Comparison of ENCODE assay signal across 19 cellular contexts in genomic region chr21:19547951-19548635, GRCh38.
DNase-seq lines count a peak whose midpoint lies in the region; ATAC-seq and TF ChIP-seq lines count a peak whose summit lies in the region.
"Had no signal": no experiment of that assay in that cellular context is flagged by ENCODE, and none has a peak within 500 bp of the region (broad histone marks: within the 10 kb centered on the region; RNA-seq: fewer than 3 reads in every experiment).

No MANE protein-coding gene starts in this region.

- peaks cover 3% of the 10 kb centered on the region for H3K36me3 Mint-ChIP-seq in neural progenitor cell
- H3K36me3 Mint-ChIP-seq: CD8-positive, alpha-beta memory T cell had no signal

- intact Hi-C loops in dorsolateral prefrontal cortex (cut with DNase I) = no loop called here
- intact Hi-C loops in left colon (cut with DNase I, micrococcal nuclease) = no loop called here

- peak overlapping the region in 58 of 59 donors; percentile 32 to 98 (median 90) for H3K27ac ChIP-seq in dorsolateral prefrontal cortex
- no peak overlapping the region for H3K27ac ChIP-seq in neural progenitor cell
- H3K27ac ChIP-seq: BLaER1 treated with 17β-estradiol and CSF1 and Interleukin-3, amounts not matched to agents 10 nM and 100 nM; PC-9; SJSA1 had no signal

- no peaks in the 10 kb centered on the region for H3K9me3 ChIP-seq in neural progenitor cell (ENCODE audit: low read depth)
- H3K9me3 ChIP-seq: SJSA1 had no signal

- H3K27me3 Mint-ChIP-seq in neural progenitor cell (ENCODE audit: insufficient read depth, low read depth) = peaks cover 5% of the 10 kb centered on the region
- H3K27me3 Mint-ChIP-seq: CD8-positive, alpha-beta memory T cell had no signal

- no peak overlapping the region for H3K9ac ChIP-seq in neural progenitor cell
- H3K9ac ChIP-seq: BLaER1 treated with 17β-estradiol and CSF1 and Interleukin-3, amounts not matched to agents 10 nM and 100 nM had no signal

- peaks cover 3% of the 10 kb centered on the region for H3K4me1 Mint-ChIP-seq in neural progenitor cell
- H3K4me1 Mint-ChIP-seq: CD8-positive, alpha-beta memory T cell had no signal

- no peak overlapping the region for H3K27ac Mint-ChIP-seq in neural progenitor cell
- H3K27ac Mint-ChIP-seq: CD8-positive, alpha-beta memory T cell; HFFc6 had no signal

- peaks cover 44% of the 10 kb centered on the region for H3K9me3 Mint-ChIP-seq in neural progenitor cell

- no peak overlapping the region for H3K4me2 ChIP-seq in neural progenitor cell
- H3K4me2 ChIP-seq: BLaER1 treated with 17β-estradiol and CSF1 and Interleukin-3, amounts not matched to agents 10 nM and 100 nM; PC-9 had no signal

- no peak for ATAC-seq in activated CD4-positive, CD25-positive, alpha-beta regulatory T cell treated with anti-CD3 and anti-CD28 coated beads, Interleukin-2, amount 50 U/mL, for 24 hours
- ATAC-seq in GM19035 (IDR thresholded peaks at IDR 0.05; ENCODE audit: unreplicated experiment) = no peak
- ATAC-seq in left colon = no peak
- ATAC-seq in HG03439 (IDR thresholded peaks at IDR 0.05; ENCODE audit: unreplicated experiment) = no peak
- ATAC-seq: HepG2 had no signal

- H3K4me3 ChIP-seq in dorsolateral prefrontal cortex (peak overlapping the region in 8 of 59 donors; percentile 2 to 22 (median 12)), neural progenitor cell (no peak overlapping the region)
- H3K4me3 ChIP-seq: BLaER1 treated with 17β-estradiol and CSF1 and Interleukin-3, amounts not matched to agents 10 nM and 100 nM; PC-9; SJSA1 had no signal

- peaks cover 4% of the 10 kb centered on the region for H3K4me1 ChIP-seq in neural progenitor cell
- H3K4me1 ChIP-seq: BLaER1 treated with 17β-estradiol and CSF1 and Interleukin-3, amounts not matched to agents 10 nM and 100 nM; SJSA1 had no signal

- peak overlapping the region; percentile 44 for H2AFZ ChIP-seq in neural progenitor cell (replicated peaks)
- H2AFZ ChIP-seq: PC-9 had no signal

- peaks cover 5% of the 10 kb centered on the region for H3F3A ChIP-seq in neural progenitor cell (ENCODE audit: low read depth)

- no peak overlapping the region for H3K4me3 Mint-ChIP-seq in neural progenitor cell
- H3K4me3 Mint-ChIP-seq: CD8-positive, alpha-beta memory T cell; HFFc6 had no signal

- H3K79me2 ChIP-seq in neural progenitor cell (ENCODE audit: low read depth) = no peaks in the 10 kb centered on the region

- H3K36me3 ChIP-seq in neural progenitor cell = no peaks in the 10 kb centered on the region
- H3K36me3 ChIP-seq: BLaER1 treated with 17β-estradiol and CSF1 and Interleukin-3, amounts not matched to agents 10 nM and 100 nM; SJSA1 had no signal

- DNase-seq in COR-L47 (lab: John Stamatoyannopoulos, UW) (peak; percentile 81), NCI-H69 (lab: John Stamatoyannopoulos, UW) (peak; percentile 96), dorsolateral prefrontal cortex (peak in 2 of 10 donors; percentile 33), neural progenitor cell (ENCODE audit: low spot score) (no peak), left colon (no peak)
- DNase-seq: CD8-positive, alpha-beta memory T cell; HFFc6; KG1; NCI-H1048; NCI-H1694 treated with DMSO at 0.1 percent for 48 hours; NCI-H345; NCI-H526 treated with DMSO at 0.1 percent for 48 hours; PC-9 had no signal

- H3K27me3 ChIP-seq in dorsolateral prefrontal cortex = no peaks in the 10 kb centered on the region
- no peaks in the 10 kb centered on the region for H3K27me3 ChIP-seq in neural progenitor cell
- H3K27me3 ChIP-seq: BLaER1 treated with 17β-estradiol and CSF1 and Interleukin-3, amounts not matched to agents 10 nM and 100 nM; SJSA1 had no signal

- no peaks in the 10 kb centered on the region for H4K20me1 ChIP-seq in neural progenitor cell (ENCODE audit: low read depth)
- H4K20me1 ChIP-seq: BLaER1 treated with 17β-estradiol and CSF1 and Interleukin-3, amounts not matched to agents 10 nM and 100 nM had no signal

- TF ChIP-seq CTCF in dorsolateral prefrontal cortex (IDR thresholded peaks at IDR 0.05 in 54 of 56, conservative IDR thresholded peaks at IDR 0.05 in 2 of 56; ENCODE audit: low read depth in 1 of 56, partially characterized antibody in 56 of 56) (no peak), neural progenitor cell (IDR thresholded peaks at IDR 0.05) (no peak)

Comparison
In these comparisons a context has a peak if more than half of its experiments do, and no peak if none do; other contexts are left out.
1. DNase-seq: peak in COR-L47 (single experiment) and NCI-H69 (single experiment); none in neural progenitor cell (single experiment) and left colon (0 of 2).